In genomic region chr6:144284753-144285547, GRCh38 we compare ENCODE assay signal across 9 cellular contexts. TPM values are rescaled to one million over a fixed set of nuclear protein-coding genes. Genes with fewer than 3 reads are reported as not detected.
A peak's percentile ranks its signal among the peaks of the same experiment; 100 is the strongest.
DNase-seq lines count a peak whose midpoint lies in the region; ATAC-seq, FAIRE-seq and TF ChIP-seq lines count a peak whose summit lies in the region.
"Had no signal": no experiment of that assay in that cellular context is flagged by ENCODE, and none has a peak within 500 bp of the region (broad histone marks: within the 10 kb centered on the region; RNA-seq: fewer than 3 reads in every experiment).

TSS of gene UTRN (plus strand) at chr6:144285335. CDS start at chr6:144291829, 6,494 bp downstream.

- intact Hi-C loops in Calu3 (cut with micrococcal nuclease; ENCODE audit: unreplicated experiment) (loop anchor here (2.0 to 5.0 kb wide), 2 partner anchors 20 to 68 kb away; no protein-coding TSS in a partner anchor), GM12878 (cut with micrococcal nuclease; ENCODE audit: unreplicated experiment) (no loop called here)
- intact Hi-C loops in T-helper 2 cell treated with Interferon-gamma antibody and Interleukin-4, amounts not matched to agents 100 ng/mL and 5 ng/mL, for 36 hours (cut with micrococcal nuclease): loop anchor here (1.0 to 5.0 kb wide), 6 partner anchors 50 to 198 kb away; partner anchors contain the start of genes SF3B5 and STX11

- ATAC-seq in GM21390 (IDR thresholded peaks at IDR 0.05; ENCODE audit: unreplicated experiment) (peak; percentile 60), GM12878 (peak; percentile 78)

- peaks cover 37% of the 10 kb centered on the region for H3K36me3 Mint-ChIP-seq in Calu3 (ENCODE audit: insufficient read depth, unreplicated experiment)

- no peak; the same call in 1 of the 2 replicates for TF ChIP-seq POLR2A in GM12878 (IDR thresholded peaks at IDR 0.05; ENCODE audit: low read depth, low read length)

- no peaks in the 10 kb centered on the region for H3K79me2 ChIP-seq in GM12878 (ENCODE audit: control insufficient read depth, insufficient read depth, low read length)

- no peaks in the 10 kb centered on the region for H3K4me1 Mint-ChIP-seq in Calu3 (ENCODE audit: low read depth, unreplicated experiment)

- SMC1A ChIA-PET in GM12878 (lab: Charles Lee; ENCODE audit: uncharacterized antibody, unreplicated experiment): interaction anchor here (0.8 to 1.3 kb wide), 3 partner anchors 21 to 59 kb away, joined by 3 read pairs; no protein-coding TSS in a partner anchor

- peak within 1 kb of the TSS; percentile 93 for H3K4me3 Mint-ChIP-seq in Calu3 (ENCODE audit: low read depth, unreplicated experiment)

- no peak for TF ChIP-seq EP300 in GM12878 (IDR thresholded peaks at IDR 0.05; ENCODE audit: borderline replicate concordance in 1 of 2, control insufficient read depth in 1 of 2, low read depth in 2 of 2, low read length in 2 of 2)

- H3K9me3 ChIP-seq in HUES64 (ENCODE audit: insufficient read depth, low read depth, low read length): no peaks in the 10 kb centered on the region
- H3K9me3 ChIP-seq in GM12878 (replicated peaks; ENCODE audit: control insufficient read depth, insufficient read depth, low read length): no peaks in the 10 kb centered on the region

- TF ChIP-seq CTCF in Calu3 (IDR thresholded peaks at IDR 0.05; ENCODE audit: unreplicated experiment) (no peak), GM12878 (IDR thresholded peaks at IDR 0.05 in 2 of 3, conservative IDR thresholded peaks at IDR 0.05 in 1 of 3; ENCODE audit: control insufficient read depth in 2 of 3, extremely low read depth in 1 of 3, insufficient read depth in 1 of 3, low read depth in 3 of 3, low read length in 3 of 3) (no peak)

- H3K36me3 ChIP-seq in HUES64 (ENCODE audit: insufficient read depth, low read length) (no peaks in the 10 kb centered on the region), GM12878 (ENCODE audit: control insufficient read depth in 2 of 2, insufficient read depth in 2 of 2, low read length in 1 of 2) (no peaks in the 10 kb centered on the region), rectal smooth muscle tissue (ENCODE audit: control insufficient read depth, insufficient read depth, low read length) (no peaks in the 10 kb centered on the region)

- CTCF ChIA-PET in Calu3 (lab: Charles Lee): no interaction called here
- CTCF ChIA-PET in GM12878 (lab: Yijun Ruan, JAX): no interaction called here

- WGBS in HUES64: under 1% methylated on average over 85 of the region's 85 CpGs
- 2% methylated on average over 54 of the region's 85 CpGs for WGBS in GM12878 (ENCODE audit: insufficient coverage, insufficient replicate concordance, low lambda C conversion rate, missing lambda C conversion rate)

- H3K9ac ChIP-seq in HUES64 (ENCODE audit: low read depth, low read length) (peak within 1 kb of the TSS; percentile 89), GM12878 (ENCODE audit: control insufficient read depth, insufficient read depth, low read length) (peak within 1 kb of the TSS; percentile 36), rectal smooth muscle tissue (ENCODE audit: low read length) (peak within 1 kb of the TSS; percentile 57)

- H3K27me3 ChIP-seq in HUES64 (ENCODE audit: insufficient read depth, low read length) (peaks cover 16% of the 10 kb centered on the region), GM12878 (replicated peaks in 1 of 2; ENCODE audit: control insufficient read depth in 2 of 2, insufficient read depth in 2 of 2, low read length in 1 of 2) (peaks cover 8 to 9% of the 10 kb centered on the region in 2 experiments; a peak in 3 of 4 replicates), rectal smooth muscle tissue (ENCODE audit: control insufficient read depth, insufficient read depth, low read length) (no peaks in the 10 kb centered on the region)

- H3K27ac ChIP-seq in HUES64 (ENCODE audit: low read depth, low read length): peak within 1 kb of the TSS; percentile 87
- no peak within 1 kb of the TSS for H3K27ac ChIP-seq in GM12878 (ENCODE audit: control insufficient read depth, insufficient read depth)
- peak within 1 kb of the TSS; percentile 88 for H3K27ac ChIP-seq in rectal smooth muscle tissue (ENCODE audit: low read depth, low read length)

- H3K4me1 ChIP-seq in HUES64 (ENCODE audit: insufficient read depth, low read length): peaks cover 15% of the 10 kb centered on the region
- H3K4me1 ChIP-seq in GM12878 (ENCODE audit: control insufficient read depth, insufficient read depth, low read length): no peaks in the 10 kb centered on the region
- no peaks in the 10 kb centered on the region for H3K4me1 ChIP-seq in rectal smooth muscle tissue (ENCODE audit: control insufficient read depth, insufficient read depth, low read length)

- in situ Hi-C loops in GM12878 (cut with MboI): no loop called here

- POLR2A ChIA-PET in GM12878 (lab: Charles Lee): no interaction called here

- no peak for FAIRE-seq in GM12878 (lab: Jason Lieb, UNC)
- FAIRE-seq: endometrium had no signal

- no peaks in the 10 kb centered on the region for H3K27me3 Mint-ChIP-seq in Calu3 (ENCODE audit: unreplicated experiment)

- BruUV-seq in Calu3 (replicated peaks; lab: Mats Ljungman, UMichigan) (TSS peak; percentile 43), GM12878 (replicated peaks; lab: Mats Ljungman, UMichigan) (no TSS peak)

- no peaks in the 10 kb centered on the region for H4K20me1 ChIP-seq in GM12878 (ENCODE audit: control insufficient read depth, insufficient read depth)

- peak within 1 kb of the TSS; percentile 20 for H2AFZ ChIP-seq in GM12878 (ENCODE audit: control insufficient read depth, low read depth, low read length)

- peak within 1 kb of the TSS; percentile 67 for H3K27ac Mint-ChIP-seq in Calu3 (ENCODE audit: unreplicated experiment)

- peak within 1 kb of the TSS; percentile 90 for H3K4me3 ChIP-seq in HUES64 (ENCODE audit: low read length)
- peak within 1 kb of the TSS; percentile 91 for H3K4me3 ChIP-seq in GM12878
- peak within 1 kb of the TSS; percentile 65 for H3K4me3 ChIP-seq in rectal smooth muscle tissue (ENCODE audit: low read length)

- H3K4me2 ChIP-seq in GM12878 (ENCODE audit: control insufficient read depth, insufficient read depth): peak within 1 kb of the TSS; percentile 81

- no peak for TF ChIP-seq RAD21 in GM12878 (IDR thresholded peaks at IDR 0.05; ENCODE audit: insufficient read depth, low read depth, low read length)

- RAD21 ChIA-PET in GM12878 (lab: Charles Lee; ENCODE audit: unreplicated experiment): interaction anchor here (1.0 to 1.1 kb wide), 2 partner anchors 63 to 92 kb away, joined by 3 read pairs; no protein-coding TSS in a partner anchor

- DNase-seq in Calu3 (peak; percentile 72), GM12878 (ENCODE audit: low read depth, low spot score) (no peak), hepatic stellate cell (ENCODE audit: low spot score) (peak; percentile 72), NCI-H2171 (lab: John Stamatoyannopoulos, UW) (no peak)

- H3K9me3 Mint-ChIP-seq in Calu3 (ENCODE audit: low read depth, unreplicated experiment): no peaks in the 10 kb centered on the region

TF ChIP-seq in GM12878, 131 proteins besides CTCF, POLR2A, EP300 and RAD21 (continues in another document):
- 0 out of 2 replicates have a peak, but pooled peaks have one; percentile 46 for TF ChIP-seq NR2F1 (conservative IDR thresholded peaks at IDR 0.05)
- no peak for TF ChIP-seq NFIC (IDR thresholded peaks at IDR 0.05; ENCODE audit: low read depth, low read length)
- TF ChIP-seq ZBTB4 (CRISPR knock-in tag; IDR thresholded peaks at IDR 0.05): no peak
- TF ChIP-seq ZNF24 (IDR thresholded peaks at IDR 0.05): no peak
- TF ChIP-seq EZH2 (IDR thresholded peaks at IDR 0.05; ENCODE audit: borderline replicate concordance, control insufficient read depth, low read depth, low read length): no peak

RNA-seq across cellular contexts. Expression of gene UTRN, which starts in this region (rescaled TPM):
- 89.4 and 109 TPM in 2 replicates for total RNA-seq in Calu3 (2022)
- 19.5 TPM for polyA plus RNA-seq in HUES64 (2013, experiment 1 of 2)
- polyA plus RNA-seq in HUES64 (2013, experiment 2 of 2): 25.1 TPM
- 116 and 125 TPM in 2 replicates for total RNA-seq in T-helper 2 cell treated with Interferon-gamma antibody and Interleukin-4, amounts not matched to agents 100 ng/mL and 5 ng/mL, for 36 hours
- total RNA-seq in GM12878 (2013; cell fraction: nucleolus; rRNA removed): 574 and 595 TPM in 2 replicates
- 33.0 and 38.6 TPM in 2 replicates for total RNA-seq in GM12878 (2014; rRNA removed)
- total RNA-seq in GM12878 (2014; rRNA removed; fragmentation: Illumina TruSeq; extraction: Trizol): 52.6 and 57.4 TPM in 2 replicates
- 29.2 and 33.2 TPM in 2 replicates for total RNA-seq in GM12878 (2021)
- 19.2 TPM for polyA plus RNA-seq in GM12878 (2011; ENCODE audit: low read depth)
- 37.6 and 43.7 TPM in 2 replicates for polyA plus RNA-seq in GM12878 (2011; rRNA removed)
- 27.9 and 41.4 TPM in 2 replicates for polyA plus RNA-seq in GM12878 (2011; cell fraction: cytosol; rRNA removed)
- 55.5 and 58.1 TPM in 2 replicates for polyA plus RNA-seq in GM12878 (2011; cell fraction: nucleus; rRNA removed)
- 18.1 and 24.7 TPM in 2 replicates for polyA plus RNA-seq in GM12878 (2012)
- polyA plus RNA-seq in GM12878 (2014; fragmentation: Illumina TruSeq; extraction: Trizol): 41.9 and 49.9 TPM in 2 replicates
- 1 to 10 TPM; 1.6 to 5.6 TPM for polyA plus RNA-seq in GM12878 (2014; fragmentation: Nextera tagmentation; extraction: Ambion mirVana)
- polyA plus RNA-seq in GM12878 (2014; rRNA removed): 17.5 and 18.0 TPM in 2 replicates
- 10 to 100 TPM; 14.9 to 15.3 TPM for polyA plus RNA-seq in GM12878 (2016; fragmentation: Nextera tagmentation; extraction: Ambion mirVana)
- 173 and 300 TPM in 2 replicates for polyA minus RNA-seq in GM12878 (2011; rRNA and poly(A)+ RNA removed)
- 47.0 and 51.8 TPM in 2 replicates for polyA minus RNA-seq in GM12878 (2011; cell fraction: cytosol; rRNA and poly(A)+ RNA removed)
- polyA minus RNA-seq in GM12878 (2011; cell fraction: nucleus; rRNA and poly(A)+ RNA removed): 213 and 266 TPM in 2 replicates

Comparison
In these comparisons a context has a peak if more than half of its experiments do, and no peak if none do; other contexts are left out.
1. DNase-seq: peak in Calu3 (single experiment) and hepatic stellate cell (single experiment); none in GM12878 (single experiment) and NCI-H2171 (single experiment).
2. H3K9ac ChIP-seq: peak in every context shown above with its lines; median percentile 89 in HUES64; 57 in rectal smooth muscle tissue; 36 in GM12878.
3. Peak in every context shown above with its lines, with median percentiles within 50 percentile points of each other: H3K4me3 ChIP-seq.